ENCODE assay signal across 8 cellular contexts in the genomic region with DNA sequence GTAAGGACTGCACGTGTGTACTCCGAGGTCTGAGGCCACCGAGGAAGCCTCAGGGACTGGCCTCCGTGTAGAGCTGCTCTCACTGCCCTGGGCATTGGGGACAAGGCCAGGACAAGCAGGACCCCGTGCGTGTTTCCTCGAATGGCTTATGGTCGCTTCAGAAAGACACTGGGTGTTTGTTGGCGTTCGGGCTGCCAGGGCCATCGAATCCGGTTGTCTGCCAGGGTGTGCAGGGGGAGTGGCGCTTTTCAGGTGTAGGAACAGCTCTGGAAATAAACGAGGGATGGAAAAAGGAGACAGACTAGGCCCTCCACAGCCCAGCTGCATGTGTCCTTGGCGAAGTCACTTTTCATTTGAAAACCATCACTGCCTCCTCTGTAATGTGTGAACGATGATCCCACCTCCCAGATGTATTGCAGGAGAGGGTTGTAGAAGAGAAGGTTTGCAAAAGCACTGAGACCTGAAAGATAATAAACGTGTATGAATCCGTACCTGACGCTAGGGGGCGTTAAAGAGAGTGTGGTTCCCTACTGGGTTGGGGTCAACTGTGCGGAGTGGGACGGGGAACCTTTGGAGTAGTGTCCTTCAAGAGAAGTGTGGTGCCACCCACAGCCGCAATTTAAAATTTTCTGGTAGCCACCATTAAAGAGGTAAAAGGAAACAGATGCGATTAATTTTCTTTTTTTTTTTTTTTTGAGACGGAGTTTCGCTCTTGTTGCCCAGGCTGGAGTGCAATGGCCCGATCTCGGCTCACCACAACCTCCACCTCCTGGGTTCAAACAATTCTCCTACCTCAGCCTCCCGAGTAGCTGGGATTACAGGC. TPM values are rescaled to one million over a fixed set of nuclear protein-coding genes. Genes with fewer than 3 reads are reported as not detected.
DNase-seq lines count a peak whose midpoint lies in the region; ATAC-seq, FAIRE-seq and TF ChIP-seq lines count a peak whose summit lies in the region.

No MANE protein-coding gene starts in this region.

- H3K9ac ChIP-seq in HepG2 (ENCODE audit: insufficient read depth, low read depth, low read length) = no peak overlapping the region

- H3K27me3 ChIP-seq in cardiac muscle cell (peaks cover 18% of the 10 kb centered on the region), HepG2 (ENCODE audit: control insufficient read depth in 1 of 2, insufficient read depth in 2 of 2, low read length in 2 of 2) (peaks cover 0 to 13% of the 10 kb centered on the region in 2 experiments; a peak in 2 of 5 replicates), upper lobe of right lung (no peaks in the 10 kb centered on the region)

- no TSS peak for BruUV-seq in HepG2 (replicated peaks; lab: Mats Ljungman, UMichigan)

- 44% methylated on average over 28 of the region's 29 CpGs for WGBS in HepG2 (ENCODE audit: low lambda C conversion rate)

- ATAC-seq in Right ventricle myocardium inferior (no peak), HepG2 (peak; percentile 15; the same call in 1 of the 3 replicates), upper lobe of right lung (peak; percentile 11), GM21526 (IDR thresholded peaks at IDR 0.05; ENCODE audit: low FRiP score, unreplicated experiment) (no peak)

- H3K9me3 ChIP-seq in cardiac muscle cell (ENCODE audit: low read depth) = no peaks in the 10 kb centered on the region
- H3K9me3 ChIP-seq in HepG2 (ENCODE audit: low read length) = no peaks in the 10 kb centered on the region
- H3K9me3 ChIP-seq in upper lobe of right lung = no peaks in the 10 kb centered on the region

- peak overlapping the region; percentile 84 for H3K27ac Mint-ChIP-seq in activated naive CD8-positive, alpha-beta T cell

- POLR2A ChIA-PET in HepG2 (lab: Yijun Ruan, JAX) = no interaction called here

- intact Hi-C loops in Right ventricle myocardium inferior (cut with DNase I) (no loop called here), HepG2 (cut with micrococcal nuclease; ENCODE audit: unreplicated experiment) (loop anchor here (2.0 kb wide), 1 partner anchor 42 kb away; no protein-coding TSS in a partner anchor), upper lobe of right lung (cut with DNase I) (no loop called here)

- H3K36me3 Mint-ChIP-seq in activated naive CD8-positive, alpha-beta T cell = no peaks in the 10 kb centered on the region

- no peak overlapping the region for H3K4me3 ChIP-seq in cardiac muscle cell
- 0 out of 6 replicates have a peak overlapping the region, but pooled peaks of 1 of the 3 experiments have one; percentile 14 for H3K4me3 ChIP-seq in HepG2 (replicated peaks in 1 of 3; ENCODE audit: insufficient read depth in 1 of 3, low read depth in 2 of 3, low read length in 3 of 3)
- H3K4me3 ChIP-seq in upper lobe of right lung = peak overlapping the region; percentile 17

- H3K4me1 ChIP-seq in cardiac muscle cell (ENCODE audit: low read depth) = peaks cover 5% of the 10 kb centered on the region
- H3K4me1 ChIP-seq in HepG2 (ENCODE audit: insufficient read depth, low read length) = peaks cover 70% of the 10 kb centered on the region
- H3K4me1 ChIP-seq in upper lobe of right lung = peaks cover 29% of the 10 kb centered on the region

- H3K27me3 Mint-ChIP-seq in activated naive CD8-positive, alpha-beta T cell = no peaks in the 10 kb centered on the region

- TF ChIP-seq CTCF in cardiac muscle cell (IDR thresholded peaks at IDR 0.05; ENCODE audit: low read depth, low read length) (peak; percentile 57), HepG2 (CRISPR knock-in tag; IDR thresholded peaks at IDR 0.05) (peak; percentile 77), upper lobe of right lung (IDR thresholded peaks at IDR 0.05) (peak; percentile 52)

- H4K20me1 ChIP-seq in HepG2 (ENCODE audit: insufficient read depth, low read length) = no peaks in the 10 kb centered on the region

- H3K4me1 Mint-ChIP-seq in activated naive CD8-positive, alpha-beta T cell (ENCODE audit: low read depth) = peaks cover 48% of the 10 kb centered on the region

- FAIRE-seq in HepG2 (lab: Jason Lieb, UNC) (peak; percentile 42), RCC 7860 (lab: Jason Lieb, UNC) (no peak)

- H2AFZ ChIP-seq in HepG2 (ENCODE audit: low read length) = no peak overlapping the region

- no peaks in the 10 kb centered on the region for H3K79me2 ChIP-seq in HepG2 (ENCODE audit: insufficient read depth, low read length)

- H3K27ac ChIP-seq in cardiac muscle cell (no peak overlapping the region), HepG2 (ENCODE audit: extremely low read length, insufficient read depth, low read length) (no peak overlapping the region), upper lobe of right lung (peak overlapping the region; percentile 79)

- H3K9me3 Mint-ChIP-seq in activated naive CD8-positive, alpha-beta T cell (ENCODE audit: low read depth) = no peaks in the 10 kb centered on the region

- CTCF ChIA-PET in HepG2 (lab: Yijun Ruan, JAX; ENCODE audit: low intra/inter-chr PET ratio, low total read pairs) = interaction anchor here (1.1 to 1.8 kb wide), 3 partner anchors 14 to 42 kb away, joined by 3 to 5 read pairs (median 4); no protein-coding TSS in a partner anchor

- TF ChIP-seq EP300 in HepG2 (IDR thresholded peaks at IDR 0.05; ENCODE audit: low read depth in 2 of 2, low read length in 2 of 2) (no peak), HepG2 (CRISPR knock-in tag; IDR thresholded peaks at IDR 0.05; ENCODE audit: borderline replicate concordance) (no peak)

- H3K36me3 ChIP-seq in cardiac muscle cell (no peaks in the 10 kb centered on the region), HepG2 (replicated peaks in 1 of 2; ENCODE audit: control insufficient read depth in 1 of 2, insufficient read depth in 2 of 2, low read length in 2 of 2) (no peaks in the 10 kb centered on the region), upper lobe of right lung (no peaks in the 10 kb centered on the region)

- no peak for TF ChIP-seq RAD21 in HepG2 (CRISPR knock-in tag; IDR thresholded peaks at IDR 0.05)

- peak overlapping the region; percentile 50 for H3K4me2 ChIP-seq in HepG2 (ENCODE audit: low read depth, low read length)

- peak; percentile 42 to 71 for DNase-seq in cardiac muscle cell (ENCODE audit: low read depth in 1 of 2, low spot score in 1 of 2)
- DNase-seq in Right ventricle myocardium inferior (ENCODE audit: missing footprints) = no peak
- DNase-seq in NOMO-1 (lab: John Stamatoyannopoulos, UW; ENCODE audit: unreplicated experiment in 2 of 2) = peak; percentile 38 to 55
- peak; percentile 65 for DNase-seq in HepG2 (ENCODE audit: low spot score)
- no peak for DNase-seq in upper lobe of right lung
- no peak for DNase-seq in RCC 7860 (ENCODE audit: low spot score)

- H3K4me3 Mint-ChIP-seq in activated naive CD8-positive, alpha-beta T cell = peak overlapping the region; percentile 82

- in situ Hi-C loops in HepG2 (cut with HindIII; ENCODE audit: extremely low pct_ligation_motif_present, low pct_unique_long_range_greater_than_20kb) = no loop called here

- no peak for TF ChIP-seq POLR2A in HepG2 (IDR thresholded peaks at IDR 0.05; ENCODE audit: insufficient read depth in 1 of 2, low read depth in 2 of 2, low read length in 2 of 2)

RNA-seq across cellular contexts. Expression of gene ZSCAN10, which starts 2.1 kb away (rescaled TPM):
- total RNA-seq in cardiac muscle cell = 0.42 and 0.78 TPM in 2 replicates
- 0.74 TPM in 1 of 2 replicates, not detected in the other for polyA plus RNA-seq in cardiac muscle cell
- not detected for total RNA-seq in Right ventricle myocardium inferior
- not detected in 2 replicates for total RNA-seq in HepG2 (2016; rRNA removed; fragmentation: Illumina TruSeq; extraction: Trizol)
- total RNA-seq in HepG2 (2016; cell fraction: cytosol; rRNA removed; fragmentation: Illumina TruSeq; extraction: Trizol; ENCODE audit: low read depth) = not detected in 2 replicates
- total RNA-seq in HepG2 (2016; cell fraction: insoluble cytoplasmic fraction; rRNA removed; fragmentation: Illumina TruSeq; extraction: Trizol) = 0.06 TPM in 1 of 2 replicates, not detected in the other
- not detected in 2 replicates for total RNA-seq in HepG2 (2016; cell fraction: membrane; rRNA removed; fragmentation: Illumina TruSeq; extraction: Trizol)
- 0.16 TPM in 1 of 2 replicates, not detected in the other for total RNA-seq in HepG2 (2016; cell fraction: nucleus; rRNA removed; fragmentation: Illumina TruSeq; extraction: Trizol)
- polyA plus RNA-seq in HepG2 (2011; rRNA removed) = not detected in 2 replicates
- polyA plus RNA-seq in HepG2 (2011; cell fraction: cytosol; rRNA removed) = 0.04 TPM in 1 of 2 replicates, not detected in the other
- polyA plus RNA-seq in HepG2 (2011; cell fraction: nucleus; rRNA removed) = 0.31 and 0.82 TPM in 2 replicates
- 0.11 and 0.17 TPM in 2 replicates for polyA plus RNA-seq in HepG2 (2012)
- polyA plus RNA-seq in HepG2 (2016; cell fraction: cytosol; fragmentation: Illumina TruSeq; extraction: Trizol; ENCODE audit: low read depth) = not detected in 2 replicates
- 0.16 TPM in 1 of 2 replicates, not detected in the other for polyA plus RNA-seq in HepG2 (2016; cell fraction: insoluble cytoplasmic fraction; fragmentation: Illumina TruSeq; extraction: Trizol; ENCODE audit: low read depth)
- polyA plus RNA-seq in HepG2 (2016; cell fraction: membrane; fragmentation: Illumina TruSeq; extraction: Trizol; ENCODE audit: low read depth) = not detected in 2 replicates
- not detected in 2 replicates for polyA plus RNA-seq in HepG2 (2016; cell fraction: nucleus; fragmentation: Illumina TruSeq; extraction: Trizol; ENCODE audit: insufficient read depth, low read depth)
- not detected in 2 replicates for polyA minus RNA-seq in HepG2 (2011; rRNA and poly(A)+ RNA removed; ENCODE audit: low replicate concordance)
- not detected in 2 replicates for polyA minus RNA-seq in HepG2 (2011; cell fraction: cytosol; rRNA and poly(A)+ RNA removed)
- polyA minus RNA-seq in HepG2 (2011; cell fraction: nucleus; rRNA and poly(A)+ RNA removed) = not detected in 2 replicates
- not detected for total RNA-seq in upper lobe of right lung

RNA-seq across cellular contexts. Expression of gene ZNF205, which starts 11.2 kb away (rescaled TPM):
- total RNA-seq in cardiac muscle cell (26.7 and 37.3 TPM in 2 replicates), Right ventricle myocardium inferior (7.4 TPM), HepG2 (2016; rRNA removed; fragmentation: Illumina TruSeq; extraction: Trizol) (6.7 and 10.2 TPM in 2 replicates), upper lobe of right lung (11.7 TPM)
- polyA plus RNA-seq in cardiac muscle cell (13.2 and 14.4 TPM in 2 replicates), HepG2 (2011; rRNA removed) (5.8 and 6.5 TPM in 2 replicates)
- 5.8 and 5.9 TPM in 2 replicates for total RNA-seq in HepG2 (2016; cell fraction: cytosol; rRNA removed; fragmentation: Illumina TruSeq; extraction: Trizol; ENCODE audit: low read depth)
- 6.7 and 10.6 TPM in 2 replicates for total RNA-seq in HepG2 (2016; cell fraction: insoluble cytoplasmic fraction; rRNA removed; fragmentation: Illumina TruSeq; extraction: Trizol)
- total RNA-seq in HepG2 (2016; cell fraction: membrane; rRNA removed; fragmentation: Illumina TruSeq; extraction: Trizol) = 12.3 and 12.5 TPM in 2 replicates
- 5.2 and 5.8 TPM in 2 replicates for total RNA-seq in HepG2 (2016; cell fraction: nucleus; rRNA removed; fragmentation: Illumina TruSeq; extraction: Trizol)
- polyA plus RNA-seq in HepG2 (2011; cell fraction: cytosol; rRNA removed) = 5.0 and 9.9 TPM in 2 replicates
- polyA plus RNA-seq in HepG2 (2011; cell fraction: nucleus; rRNA removed) = 22.3 and 26.1 TPM in 2 replicates
- polyA plus RNA-seq in HepG2 (2012) = 4.5 and 5.5 TPM in 2 replicates
- 6.1 and 6.3 TPM in 2 replicates for polyA plus RNA-seq in HepG2 (2016; cell fraction: cytosol; fragmentation: Illumina TruSeq; extraction: Trizol; ENCODE audit: low read depth)
- polyA plus RNA-seq in HepG2 (2016; cell fraction: insoluble cytoplasmic fraction; fragmentation: Illumina TruSeq; extraction: Trizol; ENCODE audit: low read depth) = 7.6 and 8.3 TPM in 2 replicates
- 8.5 and 10.4 TPM in 2 replicates for polyA plus RNA-seq in HepG2 (2016; cell fraction: membrane; fragmentation: Illumina TruSeq; extraction: Trizol; ENCODE audit: low read depth)
- polyA plus RNA-seq in HepG2 (2016; cell fraction: nucleus; fragmentation: Illumina TruSeq; extraction: Trizol; ENCODE audit: insufficient read depth, low read depth) = 13.2 and 13.4 TPM in 2 replicates
- 4.4 and 7.4 TPM in 2 replicates for polyA minus RNA-seq in HepG2 (2011; rRNA and poly(A)+ RNA removed; ENCODE audit: low replicate concordance)
- 2.8 and 3.6 TPM in 2 replicates for polyA minus RNA-seq in HepG2 (2011; cell fraction: cytosol; rRNA and poly(A)+ RNA removed)
- 1.4 and 2.7 TPM in 2 replicates for polyA minus RNA-seq in HepG2 (2011; cell fraction: nucleus; rRNA and poly(A)+ RNA removed)

RNA-seq across cellular contexts. Expression of gene ZNF213, which starts 33.6 kb away (rescaled TPM):
- 7.5 and 8.4 TPM in 2 replicates for total RNA-seq in cardiac muscle cell
- 10.1 and 13.6 TPM in 2 replicates for polyA plus RNA-seq in cardiac muscle cell
- 6.2 TPM for total RNA-seq in Right ventricle myocardium inferior
- 0.97 and 1.2 TPM in 2 replicates for total RNA-seq in HepG2 (2016; rRNA removed; fragmentation: Illumina TruSeq; extraction: Trizol)
- 0.51 and 0.71 TPM in 2 replicates for total RNA-seq in HepG2 (2016; cell fraction: cytosol; rRNA removed; fragmentation: Illumina TruSeq; extraction: Trizol; ENCODE audit: low read depth)
- 0.78 and 0.92 TPM in 2 replicates for total RNA-seq in HepG2 (2016; cell fraction: insoluble cytoplasmic fraction; rRNA removed; fragmentation: Illumina TruSeq; extraction: Trizol)
- total RNA-seq in HepG2 (2016; cell fraction: membrane; rRNA removed; fragmentation: Illumina TruSeq; extraction: Trizol) = 1.7 and 2.6 TPM in 2 replicates
- total RNA-seq in HepG2 (2016; cell fraction: nucleus; rRNA removed; fragmentation: Illumina TruSeq; extraction: Trizol) = 0.78 and 1.0 TPM in 2 replicates
- 0.59 and 0.77 TPM in 2 replicates for polyA plus RNA-seq in HepG2 (2011; rRNA removed)
- polyA plus RNA-seq in HepG2 (2011; cell fraction: cytosol; rRNA removed) = 0.38 and 0.42 TPM in 2 replicates
- polyA plus RNA-seq in HepG2 (2011; cell fraction: nucleus; rRNA removed) = 1.5 and 1.7 TPM in 2 replicates
- 2.8 and 3.3 TPM in 2 replicates for polyA plus RNA-seq in HepG2 (2012)
- polyA plus RNA-seq in HepG2 (2016; cell fraction: cytosol; fragmentation: Illumina TruSeq; extraction: Trizol; ENCODE audit: low read depth) = 1.4 and 1.9 TPM in 2 replicates
- polyA plus RNA-seq in HepG2 (2016; cell fraction: insoluble cytoplasmic fraction; fragmentation: Illumina TruSeq; extraction: Trizol; ENCODE audit: low read depth) = 2.2 and 3.9 TPM in 2 replicates
- 3.0 and 3.5 TPM in 2 replicates for polyA plus RNA-seq in HepG2 (2016; cell fraction: membrane; fragmentation: Illumina TruSeq; extraction: Trizol; ENCODE audit: low read depth)
- 2.6 and 3.8 TPM in 2 replicates for polyA plus RNA-seq in HepG2 (2016; cell fraction: nucleus; fragmentation: Illumina TruSeq; extraction: Trizol; ENCODE audit: insufficient read depth, low read depth)
- polyA minus RNA-seq in HepG2 (2011; rRNA and poly(A)+ RNA removed; ENCODE audit: low replicate concordance) = 1.5 and 2.3 TPM in 2 replicates
- 2.1 and 2.5 TPM in 2 replicates for polyA minus RNA-seq in HepG2 (2011; cell fraction: cytosol; rRNA and poly(A)+ RNA removed)
- polyA minus RNA-seq in HepG2 (2011; cell fraction: nucleus; rRNA and poly(A)+ RNA removed) = 0.26 and 0.50 TPM in 2 replicates
- 9.1 TPM for total RNA-seq in upper lobe of right lung

RNA-seq across cellular contexts. Expression of gene IL32, which starts 35.8 kb away (rescaled TPM):
- total RNA-seq in cardiac muscle cell (0.66 TPM in 1 of 2 replicates, not detected in the other), Right ventricle myocardium inferior (57.8 TPM), HepG2 (2016; rRNA removed; fragmentation: Illumina TruSeq; extraction: Trizol) (115 and 127 TPM in 2 replicates), upper lobe of right lung (91.5 TPM)
- polyA plus RNA-seq in cardiac muscle cell (0.35 TPM in 1 of 2 replicates, not detected in the other), HepG2 (2011; rRNA removed) (165 and 258 TPM in 2 replicates)
- 34.9 and 36.3 TPM in 2 replicates for total RNA-seq in HepG2 (2016; cell fraction: cytosol; rRNA removed; fragmentation: Illumina TruSeq; extraction: Trizol; ENCODE audit: low read depth)
- total RNA-seq in HepG2 (2016; cell fraction: insoluble cytoplasmic fraction; rRNA removed; fragmentation: Illumina TruSeq; extraction: Trizol) = 122 and 128 TPM in 2 replicates
- total RNA-seq in HepG2 (2016; cell fraction: membrane; rRNA removed; fragmentation: Illumina TruSeq; extraction: Trizol) = 38.8 and 44.9 TPM in 2 replicates
- 61.4 and 65.7 TPM in 2 replicates for total RNA-seq in HepG2 (2016; cell fraction: nucleus; rRNA removed; fragmentation: Illumina TruSeq; extraction: Trizol)
- polyA plus RNA-seq in HepG2 (2011; cell fraction: cytosol; rRNA removed) = 234 and 307 TPM in 2 replicates
- 204 and 358 TPM in 2 replicates for polyA plus RNA-seq in HepG2 (2011; cell fraction: nucleus; rRNA removed)
- polyA plus RNA-seq in HepG2 (2012) = 293 and 476 TPM in 2 replicates
- 97.2 and 118 TPM in 2 replicates for polyA plus RNA-seq in HepG2 (2016; cell fraction: cytosol; fragmentation: Illumina TruSeq; extraction: Trizol; ENCODE audit: low read depth)
- 284 and 327 TPM in 2 replicates for polyA plus RNA-seq in HepG2 (2016; cell fraction: insoluble cytoplasmic fraction; fragmentation: Illumina TruSeq; extraction: Trizol; ENCODE audit: low read depth)
- polyA plus RNA-seq in HepG2 (2016; cell fraction: membrane; fragmentation: Illumina TruSeq; extraction: Trizol; ENCODE audit: low read depth) = 84.7 and 107 TPM in 2 replicates
- 211 and 224 TPM in 2 replicates for polyA plus RNA-seq in HepG2 (2016; cell fraction: nucleus; fragmentation: Illumina TruSeq; extraction: Trizol; ENCODE audit: insufficient read depth, low read depth)
- polyA minus RNA-seq in HepG2 (2011; rRNA and poly(A)+ RNA removed; ENCODE audit: low replicate concordance) = 6.3 and 96.8 TPM in 2 replicates
- 73.6 and 109 TPM in 2 replicates for polyA minus RNA-seq in HepG2 (2011; cell fraction: cytosol; rRNA and poly(A)+ RNA removed)
- polyA minus RNA-seq in HepG2 (2011; cell fraction: nucleus; rRNA and poly(A)+ RNA removed) = 73.1 and 123 TPM in 2 replicates

RNA-seq across cellular contexts. Expression of gene MMP25, which starts 54.9 kb away (rescaled TPM):
- total RNA-seq in cardiac muscle cell (0.03 TPM in 1 of 2 replicates, not detected in the other), Right ventricle myocardium inferior (1.7 TPM), HepG2 (2016; rRNA removed; fragmentation: Illumina TruSeq; extraction: Trizol) (0.04 TPM in 1 of 2 replicates, not detected in the other), upper lobe of right lung (12.8 TPM)
- polyA plus RNA-seq in cardiac muscle cell (4.3 and 5.8 TPM in 2 replicates), HepG2 (2011; rRNA removed) (0.07 and 0.08 TPM in 2 replicates)
- total RNA-seq in HepG2 (2016; cell fraction: cytosol; rRNA removed; fragmentation: Illumina TruSeq; extraction: Trizol; ENCODE audit: low read depth) = 0.18 TPM in 1 of 2 replicates, not detected in the other
- total RNA-seq in HepG2 (2016; cell fraction: insoluble cytoplasmic fraction; rRNA removed; fragmentation: Illumina TruSeq; extraction: Trizol) = 0.02 TPM in 1 of 2 replicates, not detected in the other
- total RNA-seq in HepG2 (2016; cell fraction: membrane; rRNA removed; fragmentation: Illumina TruSeq; extraction: Trizol) = 0.15 and 0.17 TPM in 2 replicates
- total RNA-seq in HepG2 (2016; cell fraction: nucleus; rRNA removed; fragmentation: Illumina TruSeq; extraction: Trizol) = not detected in 2 replicates
- polyA plus RNA-seq in HepG2 (2011; cell fraction: cytosol; rRNA removed) = 0.04 TPM in 1 of 2 replicates, not detected in the other
- polyA plus RNA-seq in HepG2 (2011; cell fraction: nucleus; rRNA removed) = 0.14 and 0.21 TPM in 2 replicates
- 0.09 and 0.27 TPM in 2 replicates for polyA plus RNA-seq in HepG2 (2012)
- not detected in 2 replicates for polyA plus RNA-seq in HepG2 (2016; cell fraction: cytosol; fragmentation: Illumina TruSeq; extraction: Trizol; ENCODE audit: low read depth)
- polyA plus RNA-seq in HepG2 (2016; cell fraction: insoluble cytoplasmic fraction; fragmentation: Illumina TruSeq; extraction: Trizol; ENCODE audit: low read depth) = not detected in 2 replicates
- not detected in 2 replicates for polyA plus RNA-seq in HepG2 (2016; cell fraction: membrane; fragmentation: Illumina TruSeq; extraction: Trizol; ENCODE audit: low read depth)
- polyA plus RNA-seq in HepG2 (2016; cell fraction: nucleus; fragmentation: Illumina TruSeq; extraction: Trizol; ENCODE audit: insufficient read depth, low read depth) = not detected in 2 replicates
- polyA minus RNA-seq in HepG2 (2011; rRNA and poly(A)+ RNA removed; ENCODE audit: low replicate concordance) = 0.12 and 0.19 TPM in 2 replicates
- polyA minus RNA-seq in HepG2 (2011; cell fraction: cytosol; rRNA and poly(A)+ RNA removed) = not detected in 2 replicates
- polyA minus RNA-seq in HepG2 (2011; cell fraction: nucleus; rRNA and poly(A)+ RNA removed) = 0.12 and 0.13 TPM in 2 replicates

Comparison
In these comparisons a context has a peak if more than half of its experiments do, and no peak if none do; other contexts are left out.
1. DNase-seq: peak in cardiac muscle cell (2 of 2), NOMO-1 (2 of 2) and HepG2 (single experiment); none in Right ventricle myocardium inferior (single experiment), upper lobe of right lung (single experiment) and RCC 7860 (single experiment).
2. ATAC-seq: peak in HepG2 (single experiment) and upper lobe of right lung (single experiment); none in Right ventricle myocardium inferior (single experiment) and GM21526 (single experiment).
3. Peak in every context shown above with its lines, with median percentiles within 50 percentile points of each other: CTCF ChIP-seq.